In the genomic region with DNA sequence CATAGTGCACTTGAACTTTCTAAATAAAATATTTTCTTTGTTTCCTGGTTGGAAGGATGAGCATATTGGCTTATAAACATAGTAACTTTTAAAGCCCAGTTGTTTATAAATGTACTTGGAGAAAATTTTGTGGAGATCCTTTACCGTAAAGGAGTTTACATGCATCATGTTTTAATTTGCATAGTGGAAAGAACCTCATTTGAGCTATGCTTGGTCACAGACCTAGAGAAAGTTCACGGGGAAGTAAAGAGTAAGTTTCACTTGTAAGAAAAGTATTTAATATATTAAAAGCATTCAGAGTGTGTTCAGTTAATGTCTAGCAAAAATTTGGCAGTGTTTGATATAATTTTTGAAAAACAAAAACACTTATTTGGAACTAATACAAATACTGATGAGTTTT, we compare ENCODE assay signal across 10 cellular contexts. TPM values are rescaled to one million over a fixed set of nuclear protein-coding genes. Genes with fewer than 3 reads are reported as not detected.
DNase-seq lines count a peak whose midpoint lies in the region; ATAC-seq and FAIRE-seq lines count a peak whose summit lies in the region.
"Had no signal": no experiment of that assay in that cellular context is flagged by ENCODE, and none has a peak within 500 bp of the region (broad histone marks: within the 10 kb centered on the region; RNA-seq: fewer than 3 reads in every experiment).

No MANE protein-coding gene starts in this region.

- intact Hi-C loops in sciatic nerve (cut with DNase I), result no loop called here

- FAIRE-seq in A204.1 (lab: Jason Lieb, UNC), result peak; percentile 14

- no peak for DNase-seq in stimulated activated CD4-positive, alpha-beta T cell treated with anti-CD3 and anti-CD28 coated beads, Interleukin-2, amount 100 ng/mL, for 48 hours
- DNase-seq in NCI-H1105 (lab: John Stamatoyannopoulos, UW) (no peak), sciatic nerve (ENCODE audit: low spot score) (no peak)
- no peak for DNase-seq in stimulated activated naive CD8-positive, alpha-beta T cell treated with anti-CD3 and anti-CD28 coated beads, Interleukin-15, Interleukin-2, amounts not matched to agents 100 U/mL and 50 U/mL, for 24 hours
- DNase-seq: colonic mucosa, NCI-H1417 had no signal

- peak; percentile 47 for ATAC-seq in GM19025 (IDR thresholded peaks at IDR 0.05; ENCODE audit: low read depth, unreplicated experiment)
- ATAC-seq in HG02610 (IDR thresholded peaks at IDR 0.05; ENCODE audit: unreplicated experiment), result peak; percentile 61
- peak; percentile 64 for ATAC-seq in HG03432 (IDR thresholded peaks at IDR 0.05; ENCODE audit: unreplicated experiment)
- ATAC-seq in stimulated activated naive CD8-positive, alpha-beta T cell treated with anti-CD3 and anti-CD28 coated beads, Interleukin-15, Interleukin-2, amounts not matched to agents 100 U/mL and 50 U/mL, for 24 hours, result no peak
- no peak for ATAC-seq in sciatic nerve

RNA-seq across cellular contexts. Expression of gene PIKFYVE, which starts 45.3 kb away (rescaled TPM):
- total RNA-seq in sciatic nerve, result 59.0 TPM

RNA-seq across cellular contexts. Expression of gene IDH1, which starts 56.5 kb away (rescaled TPM):
- total RNA-seq in sciatic nerve, result 78.4 TPM

Comparison
In these comparisons a context has a peak if more than half of its experiments do, and no peak if none do; other contexts are left out.
1. ATAC-seq: peak in GM19025 (single experiment), HG02610 (single experiment) and HG03432 (single experiment); none in stimulated activated naive CD8-positive, alpha-beta T cell treated with anti-CD3 and anti-CD28 coated beads, Interleukin-15, Interleukin-2, amounts not matched to agents 100 U/mL and 50 U/mL, for 24 hours (single experiment) and sciatic nerve (single experiment).